In genomic region chr16:15886078-15886477, GRCh38 we compare ENCODE assay signal across 15 cellular contexts. TPM values are rescaled to one million over a fixed set of nuclear protein-coding genes. Genes with fewer than 3 reads are reported as not detected.
DNase-seq lines count a peak whose midpoint lies in the region; ATAC-seq and TF ChIP-seq lines count a peak whose summit lies in the region.
"Had no signal": no experiment of that assay in that cellular context is flagged by ENCODE, and none has a peak within 500 bp of the region (broad histone marks: within the 10 kb centered on the region; RNA-seq: fewer than 3 reads in every experiment).

No MANE protein-coding gene starts in this region.

- no peak overlapping the region for H3K9ac ChIP-seq in colonic mucosa (ENCODE audit: low read depth in 2 of 2, low read length in 2 of 2)

- H3K36me3 Mint-ChIP-seq in MCF 10A (ENCODE audit: insufficient read depth, unreplicated experiment) (peaks cover 33% of the 10 kb centered on the region), T-cell (peaks cover 24% of the 10 kb centered on the region), glutamatergic neuron (ENCODE audit: unreplicated experiment) (no peaks in the 10 kb centered on the region)

- POLR2A ChIA-PET in MCF 10A (lab: Yijun Ruan, JAX) (interaction anchor here (0.7 to 4.8 kb wide), 3 partner anchors 14 to 65 kb away, joined by 3 to 97 read pairs (median 29); no protein-coding TSS in a partner anchor), T-cell (lab: Charles Lee) (interaction anchor here (0.5 to 0.7 kb wide), 2 partner anchors 12 to 70 kb away, joined by 3 to 4 read pairs; no protein-coding TSS in a partner anchor)

- H3K9me3 Mint-ChIP-seq in MCF 10A (ENCODE audit: unreplicated experiment) (no peaks in the 10 kb centered on the region), T-cell (no peaks in the 10 kb centered on the region), glutamatergic neuron (ENCODE audit: unreplicated experiment) (no peaks in the 10 kb centered on the region)

- DNase-seq in MCF 10A (ENCODE audit: unreplicated experiment), result no peak
- no peak for DNase-seq in breast epithelium (ENCODE audit: low spot score in 2 of 2)
- DNase-seq in T-cell, result no peak
- DNase-seq in glutamatergic neuron, result no peak
- DNase-seq in G401 (ENCODE audit: low spot score), result no peak
- DNase-seq in colonic mucosa, result no peak
- no peak for DNase-seq in dedifferentiated amniotic fluid mesenchymal stem cell (ENCODE audit: extremely low spot score)
- DNase-seq in DMS79 (lab: John Stamatoyannopoulos, UW), result no peak
- DNase-seq: amniotic stem cell; NCI-H1105 treated with DMSO at 0.1 percent for 48 hours; NCI-H345; Peyer's patch; stimulated activated CD4-positive, alpha-beta T cell treated with anti-CD3 and anti-CD28 coated beads, Interleukin-15, amount 100 ng/mL, for 24 hours had no signal

- TF ChIP-seq CTCF in MCF 10A (IDR thresholded peaks at IDR 0.05; ENCODE audit: unreplicated experiment) (no peak), breast epithelium (IDR thresholded peaks at IDR 0.05) (no peak), glutamatergic neuron (IDR thresholded peaks at IDR 0.05; ENCODE audit: partially characterized antibody, unreplicated experiment) (no peak), colonic mucosa (IDR thresholded peaks at IDR 0.05) (no peak)

- H3K4me3 ChIP-seq in breast epithelium, result no peak overlapping the region
- no peak overlapping the region for H3K4me3 ChIP-seq in colonic mucosa
- H3K4me3 ChIP-seq: coronary artery, lung, Peyer's patch had no signal

- peak overlapping the region; percentile 26 for H3K4me3 Mint-ChIP-seq in MCF 10A (ENCODE audit: unreplicated experiment)
- H3K4me3 Mint-ChIP-seq in T-cell, result peak overlapping the region; percentile 21 to 63 (median 53)
- peak overlapping the region; percentile 4 for H3K4me3 Mint-ChIP-seq in glutamatergic neuron (ENCODE audit: unreplicated experiment)

- CTCF ChIA-PET in MCF 10A (lab: Yijun Ruan, JAX) (interaction anchor here (0.5 to 3.8 kb wide), 4 partner anchors 11 to 129 kb away, joined by 3 to 32 read pairs (median 3); no protein-coding TSS in a partner anchor), T-cell (lab: Charles Lee) (interaction anchor here in 1 of 2 donors (0.6 kb wide), 2 partner anchors 208 to 1049 kb away, joined by 4 to 8 read pairs; no protein-coding TSS in a partner anchor)

- no peak for ATAC-seq in T-cell (replicated peaks in 1 of 4)

- peaks cover 15% of the 10 kb centered on the region for H3K4me1 Mint-ChIP-seq in MCF 10A (ENCODE audit: insufficient read depth, unreplicated experiment)
- H3K4me1 Mint-ChIP-seq in T-cell, result peaks cover 32 to 40% (median 38%) of the 10 kb centered on the region in 3 donors
- peaks cover 8% of the 10 kb centered on the region for H3K4me1 Mint-ChIP-seq in glutamatergic neuron (ENCODE audit: low read depth, unreplicated experiment)

- H3K27me3 ChIP-seq in breast epithelium, result no peaks in the 10 kb centered on the region
- H3K27me3 ChIP-seq in colonic mucosa, result no peaks in the 10 kb centered on the region
- H3K27me3 ChIP-seq: Peyer's patch had no signal

- H3K9me3 ChIP-seq in breast epithelium, result no peaks in the 10 kb centered on the region
- H3K9me3 ChIP-seq in colonic mucosa, result no peaks in the 10 kb centered on the region
- H3K9me3 ChIP-seq: Peyer's patch had no signal

- in situ Hi-C loops in G401 (cut with HindIII; ENCODE audit: low sequenced_read_pairs), result loop anchor here (25.0 kb wide), 1 partner anchor 101 kb away; no protein-coding TSS in a partner anchor

- TF ChIP-seq POLR2A in breast epithelium (IDR thresholded peaks at IDR 0.05), result no peak

- H3K27me3 Mint-ChIP-seq in MCF 10A (ENCODE audit: insufficient read depth, unreplicated experiment) (no peaks in the 10 kb centered on the region), T-cell (no peaks in the 10 kb centered on the region), glutamatergic neuron (ENCODE audit: unreplicated experiment) (peaks cover 2% of the 10 kb centered on the region)

- H3K36me3 ChIP-seq in breast epithelium, result no peaks in the 10 kb centered on the region
- no peaks in the 10 kb centered on the region for H3K36me3 ChIP-seq in colonic mucosa

- H3K27ac ChIP-seq in breast epithelium, result no peak overlapping the region
- H3K27ac ChIP-seq in colonic mucosa, result no peak overlapping the region
- H3K27ac ChIP-seq: coronary artery, Peyer's patch had no signal

- H3K27ac Mint-ChIP-seq in MCF 10A (ENCODE audit: low read depth, unreplicated experiment), result no peak overlapping the region
- no peak overlapping the region for H3K27ac Mint-ChIP-seq in T-cell
- no peak overlapping the region for H3K27ac Mint-ChIP-seq in glutamatergic neuron (ENCODE audit: unreplicated experiment)

- intact Hi-C loops in MCF 10A (cut with micrococcal nuclease) (no loop called here), breast epithelium (cut with DNase I; ENCODE audit: low total_unique reads) (loop anchor here (5.0 to 10.0 kb wide), 2 partner anchors 69 to 99 kb away; no protein-coding TSS in a partner anchor), colonic mucosa (cut with DNase I) (no loop called here)

- BruUV-seq in MCF 10A (replicated peaks; lab: Mats Ljungman, UMichigan), result no TSS peak

- H3K4me1 ChIP-seq in breast epithelium (peaks cover 0 to 9% of the 10 kb centered on the region in 2 donors), colonic mucosa (peaks cover 5% of the 10 kb centered on the region)

RNA-seq across cellular contexts. Expression of gene CEP20, which starts 2.3 kb away (rescaled TPM):
- 54.7 and 70.1 TPM in 2 replicates for total RNA-seq in MCF 10A (2022)
- total RNA-seq in breast epithelium, result 10 to 100 TPM; 31.8 to 43.9 (median 40.8) TPM
- 10 to 100 TPM; 17.2 to 25.9 (median 25.2) TPM for total RNA-seq in T-cell
- total RNA-seq in glutamatergic neuron (ENCODE audit: unreplicated experiment), result 20.3 TPM
- 53.8 and 85.1 TPM in 2 replicates for total RNA-seq in G401 (2014; rRNA removed; shearing (Covaris generic))
- 10 to 100 TPM; 23.3 to 31.0 TPM for total RNA-seq in colonic mucosa

RNA-seq across cellular contexts. Expression of gene MYH11, which starts 29.2 kb away (rescaled TPM):
- total RNA-seq in MCF 10A (2022) (not detected in 2 replicates), breast epithelium (100 to 1,000 TPM in 1 of 3 donors, 10 to 100 TPM in 2; 11.7 to 144 (median 96.6) TPM), T-cell (under 1 TPM in 3 of 5 donors, not detected in 2; 0.56 to 0.93 (median 0.66) TPM), glutamatergic neuron (ENCODE audit: unreplicated experiment) (0.10 TPM), colonic mucosa (100 to 1,000 TPM in 1 of 2 donors, 10 to 100 TPM in 1; 30.0 to 770 TPM)
- total RNA-seq in G401 (2014; rRNA removed; shearing (Covaris generic)), result not detected in 2 replicates

Comparison
In these comparisons a context has a peak if more than half of its experiments do, and no peak if none do; other contexts are left out.
1. RNA of gene MYH11, which starts 29.2 kb away (total RNA-seq): 30.0 to 770 TPM in colonic mucosa and 11.7 to 144 TPM in breast epithelium; 0.56 to 0.93 TPM in T-cell, 0.10 TPM in glutamatergic neuron (single experiment), not detected in MCF 10A and not detected in G401; every median in the first group is over 4 times any median in the second.
2. Peak in every context shown above with its lines, with median percentiles within 50 percentile points of each other: H3K4me3 Mint-ChIP-seq.